ENCODE assay signal across 24 cellular contexts in genomic region chr10:130455791-130456190, GRCh38.
DNase-seq lines count a peak whose midpoint lies in the region; ATAC-seq and TF ChIP-seq lines count a peak whose summit lies in the region.
"Had no signal": no experiment of that assay in that cellular context is flagged by ENCODE, and none has a peak within 500 bp of the region (broad histone marks: within the 10 kb centered on the region; RNA-seq: fewer than 3 reads in every experiment).

No MANE protein-coding gene starts in this region.

- WGBS in sigmoid colon, 2 donors: 91% methylated on average over 7 of the region's 7 CpGs

- H3K4me3 ChIP-seq in coronary artery (no peak overlapping the region), sigmoid colon (no peak overlapping the region), dorsolateral prefrontal cortex (no peak overlapping the region)
- H3K4me3 ChIP-seq: A549; BLaER1 treated with 17β-estradiol and CSF1 and Interleukin-3, amounts not matched to agents 10 nM and 100 nM; GM23248 had no signal

- H3K9me3 Mint-ChIP-seq in activated naive CD8-positive, alpha-beta T cell treated with anti-CD3 and anti-CD28 coated beads, Interleukin-2, amount 50 U/mL, for 24 hours: no peaks in the 10 kb centered on the region
- H3K9me3 Mint-ChIP-seq: CD4-positive, alpha-beta T cell had no signal

- no peak for TF ChIP-seq EP300 in sigmoid colon (IDR thresholded peaks at IDR 0.05)

- H3K27me3 ChIP-seq in sigmoid colon (no peaks in the 10 kb centered on the region), dorsolateral prefrontal cortex (peaks cover 0 to 52% (median 19%) of the 10 kb centered on the region in 45 donors)
- H3K27me3 ChIP-seq: BE2C; BLaER1 treated with 17β-estradiol and CSF1 and Interleukin-3, amounts not matched to agents 10 nM and 100 nM had no signal

- H3K27me3 Mint-ChIP-seq in activated naive CD8-positive, alpha-beta T cell treated with anti-CD3 and anti-CD28 coated beads, Interleukin-2, amount 50 U/mL, for 24 hours: peaks cover 4% of the 10 kb centered on the region

- H3K36me3 ChIP-seq in sigmoid colon: no peaks in the 10 kb centered on the region
- H3K36me3 ChIP-seq: BE2C; BLaER1 treated with 17β-estradiol and CSF1 and Interleukin-3, amounts not matched to agents 10 nM and 100 nM had no signal

- no peaks in the 10 kb centered on the region for H3K4me1 ChIP-seq in sigmoid colon
- H3K4me1 ChIP-seq: A549, BE2C had no signal

- ATAC-seq in left cardiac atrium (no peak), left lobe of liver (no peak), HG03135 (IDR thresholded peaks at IDR 0.05; ENCODE audit: unreplicated experiment) (no peak)
- ATAC-seq in activated naive CD8-positive, alpha-beta T cell treated with anti-CD3 and anti-CD28 coated beads, Interleukin-2, amount 50 U/mL, for 24 hours: no peak
- ATAC-seq: A549, HCT116 had no signal

- no peak overlapping the region for H3K4me3 Mint-ChIP-seq in activated naive CD8-positive, alpha-beta T cell treated with anti-CD3 and anti-CD28 coated beads, Interleukin-2, amount 50 U/mL, for 24 hours
- H3K4me3 Mint-ChIP-seq: CD14-positive monocyte; CD4-positive, alpha-beta T cell; CD8-positive, alpha-beta memory T cell had no signal

- no peak overlapping the region for H3K27ac Mint-ChIP-seq in activated naive CD8-positive, alpha-beta T cell treated with anti-CD3 and anti-CD28 coated beads, Interleukin-2, amount 50 U/mL, for 24 hours
- H3K27ac Mint-ChIP-seq: CD4-positive, alpha-beta T cell; CD8-positive, alpha-beta memory T cell had no signal

- no peaks in the 10 kb centered on the region for H3K4me1 Mint-ChIP-seq in activated naive CD8-positive, alpha-beta T cell treated with anti-CD3 and anti-CD28 coated beads, Interleukin-2, amount 50 U/mL, for 24 hours
- H3K4me1 Mint-ChIP-seq: CD14-positive monocyte; CD8-positive, alpha-beta memory T cell had no signal

- TF ChIP-seq CTCF in coronary artery (IDR thresholded peaks at IDR 0.05): no peak
- no peak for TF ChIP-seq CTCF in sigmoid colon (IDR thresholded peaks at IDR 0.05)
- no peak for TF ChIP-seq CTCF in dorsolateral prefrontal cortex (IDR thresholded peaks at IDR 0.05 in 54 of 56, conservative IDR thresholded peaks at IDR 0.05 in 2 of 56; ENCODE audit: low read depth in 1 of 56, partially characterized antibody in 56 of 56)

- DNase-seq in cardiac septum (ENCODE audit: low spot score) (peak; percentile 14), left cardiac atrium (no peak), coronary artery (ENCODE audit: low spot score) (peak; percentile 16), left lobe of liver (ENCODE audit: low spot score) (peak; percentile 5), sigmoid colon (peak; percentile 39), dorsolateral prefrontal cortex (no peak)
- DNase-seq in activated naive CD8-positive, alpha-beta T cell treated with anti-CD3 and anti-CD28 coated beads, Interleukin-2, amount 50 U/mL, for 24 hours: no peak
- DNase-seq: 8988T; ACHN; AML-193; BE2C; CD4-positive, alpha-beta T cell; CD8-positive, alpha-beta memory T cell; DMS 273 treated with DMSO at 0.1 percent for 48 hours; DMS53; DMS79 treated with DMSO at 0.1 percent for 48 hours; GF-D8; GM23248; H7 had no signal

- TF ChIP-seq POLR2A in sigmoid colon (IDR thresholded peaks at IDR 0.05): no peak

- H3K36me3 Mint-ChIP-seq in activated naive CD8-positive, alpha-beta T cell treated with anti-CD3 and anti-CD28 coated beads, Interleukin-2, amount 50 U/mL, for 24 hours (ENCODE audit: low read depth): no peaks in the 10 kb centered on the region
- H3K36me3 Mint-ChIP-seq: CD14-positive monocyte; CD8-positive, alpha-beta memory T cell had no signal

- H3K27ac ChIP-seq in coronary artery (no peak overlapping the region), sigmoid colon (no peak overlapping the region), dorsolateral prefrontal cortex (no peak overlapping the region)
- H3K27ac ChIP-seq: A549; BLaER1 treated with 17β-estradiol and CSF1 and Interleukin-3, amounts not matched to agents 10 nM and 100 nM; GM23248 had no signal

- H3K9me3 ChIP-seq in sigmoid colon: no peaks in the 10 kb centered on the region
- H3K9me3 ChIP-seq: A549; BE2C; BLaER1 treated with 17β-estradiol and CSF1 and Interleukin-3, amounts not matched to agents 10 nM and 100 nM had no signal

- intact Hi-C loops in cardiac septum (cut with DNase I): no loop called here
- intact Hi-C loops in left cardiac atrium (cut with DNase I): no loop called here
- intact Hi-C loops in sigmoid colon (cut with DNase I): no loop called here
- intact Hi-C loops in dorsolateral prefrontal cortex (cut with DNase I): no loop called here

Comparison
In these comparisons a context has a peak if more than half of its experiments do, and no peak if none do; other contexts are left out.
1. DNase-seq: peak in cardiac septum (single experiment), coronary artery (single experiment), left lobe of liver (single experiment) and sigmoid colon (single experiment); none in left cardiac atrium (single experiment), activated naive CD8-positive, alpha-beta T cell treated with anti-CD3 and anti-CD28 coated beads, Interleukin-2, amount 50 U/mL, for 24 hours (single experiment) and dorsolateral prefrontal cortex (0 of 10).